In genomic region chr13:27624071-27624470, GRCh38 we compare ENCODE assay signal across 2 cellular contexts.
TF ChIP-seq lines count a peak whose summit lies in the region.

No MANE protein-coding gene starts in this region.

TF ChIP-seq in GM12878, 131 proteins besides CTCF, POLR2A, EP300 and RAD21:
- TF ChIP-seq HCFC1 (IDR thresholded peaks at IDR 0.05; ENCODE audit: low read length) (no peak), GATAD2B (conservative IDR thresholded peaks at IDR 0.05; ENCODE audit: low read depth) (no peak), ZNF274 (IDR thresholded peaks at IDR 0.05; ENCODE audit: insufficient read depth, insufficient read length) (no peak), EZH2 (IDR thresholded peaks at IDR 0.05; ENCODE audit: borderline replicate concordance, control insufficient read depth, low read depth, low read length) (no peak), RCOR1 (conservative IDR thresholded peaks at IDR 0.05; ENCODE audit: low read depth, low read length) (no peak), PAX8 (IDR thresholded peaks at IDR 0.05) (no peak), CBFB (IDR thresholded peaks at IDR 0.05; ENCODE audit: low read depth) (no peak), PAX5 (IDR thresholded peaks at IDR 0.05; ENCODE audit: borderline replicate concordance, low read depth, low read length) (no peak), RFX5 (IDR thresholded peaks at IDR 0.05; ENCODE audit: low read depth, low read length) (no peak), MLLT1 (IDR thresholded peaks at IDR 0.05) (no peak), NFXL1 (IDR thresholded peaks at IDR 0.05; ENCODE audit: borderline replicate concordance) (no peak)
- TF ChIP-seq, protein P1, sequence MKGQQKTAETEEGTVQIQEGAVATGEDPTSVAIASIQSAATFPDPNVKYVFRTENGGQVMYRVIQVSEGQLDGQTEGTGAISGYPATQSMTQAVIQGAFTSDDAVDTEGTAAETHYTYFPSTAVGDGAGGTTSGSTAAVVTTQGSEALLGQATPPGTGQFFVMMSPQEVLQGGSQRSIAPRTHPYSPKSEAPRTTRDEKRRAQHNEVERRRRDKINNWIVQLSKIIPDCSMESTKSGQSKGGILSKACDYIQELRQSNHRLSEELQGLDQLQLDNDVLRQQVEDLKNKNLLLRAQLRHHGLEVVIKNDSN (IDR thresholded peaks at IDR 0.05; ENCODE audit: borderline replicate concordance, extremely low read length, insufficient read depth, low read depth, low read length) = no peak

TF ChIP-seq in neural cell, 6 proteins besides CTCF, POLR2A, EP300 and RAD21:
- no peak for TF ChIP-seq MXI1 (conservative IDR thresholded peaks at IDR 0.05; ENCODE audit: poor library complexity, severe bottlenecking)
- TF ChIP-seq SMC3 (conservative IDR thresholded peaks at IDR 0.05; ENCODE audit: poor library complexity) = no peak
- no peak for TF ChIP-seq TAF1 (IDR thresholded peaks at IDR 0.05; ENCODE audit: low read depth)
- TF ChIP-seq POLR2AphosphoS5 (IDR thresholded peaks at IDR 0.05) = no peak
- no peak for TF ChIP-seq REST (IDR thresholded peaks at IDR 0.05; ENCODE audit: borderline replicate concordance)
- TF ChIP-seq EZH2 (IDR thresholded peaks at IDR 0.05; ENCODE audit: borderline replicate concordance, insufficient read depth, low read length, poor library complexity, severe bottlenecking) = no peak
